ENCODE assay signal across 1 cellular context in the genomic region with DNA sequence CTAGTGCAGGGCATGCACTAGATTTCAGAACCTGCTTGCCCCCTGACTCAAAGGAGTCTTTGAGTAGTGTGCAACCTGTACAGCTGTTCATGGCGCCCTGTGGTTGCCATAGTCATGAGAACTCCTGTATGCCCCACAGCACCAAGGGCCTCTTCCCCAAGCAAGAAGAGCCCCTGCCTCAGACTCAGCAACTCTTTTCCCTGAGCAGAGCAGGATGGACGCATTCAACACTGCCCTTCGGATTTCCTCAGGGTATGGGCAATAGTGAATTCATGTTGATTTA.
TF ChIP-seq lines count a peak whose summit lies in the region.

No MANE protein-coding gene starts in this region.

TF ChIP-seq in IMR-90, 13 proteins besides CTCF, POLR2A, EP300 and RAD21 (continued from another document):
- TF ChIP-seq NFE2L2 (IDR thresholded peaks at IDR 0.05; ENCODE audit: low read depth, low read length) (no peak), CHD1 (IDR thresholded peaks at IDR 0.05; ENCODE audit: low read depth, low read length) (no peak), BHLHE40 (IDR thresholded peaks at IDR 0.05; ENCODE audit: low read depth, low read length) (no peak)
